ENCODE assay signal across 19 cellular contexts in genomic region chr14:93772263-93772662, GRCh38. TPM values are rescaled to one million over a fixed set of nuclear protein-coding genes. Genes with fewer than 3 reads are reported as not detected.
"Had no signal": no experiment of that assay in that cellular context is flagged by ENCODE, and none has a peak within 500 bp of the region (broad histone marks: within the 10 kb centered on the region; RNA-seq: fewer than 3 reads in every experiment).

No MANE protein-coding gene starts in this region.

- DNase-seq: activated CD4-positive, alpha-beta T cell treated with anti-CD3 and anti-CD28 coated beads, Interleukin-2, amount 10 ng/mL, durations not matched to agents 24 days and 14 days; activated CD4-positive, CD25-positive, alpha-beta regulatory T cell; activated CD8-positive, alpha-beta memory T cell treated with anti-CD3 and anti-CD28 coated beads, Interleukin-2, amount 50 U/mL, for 48 hours; activated gamma-delta T cell; activated T-cell treated with anti-CD3 and anti-CD28 coated beads, Interleukin-2, amount 50 U/mL, for 72 hours; amniotic stem cell; cerebellar nuclear complex; effector memory CD4-positive, alpha-beta T cell; mesendoderm; stimulated activated CD4-positive, alpha-beta T cell treated with anti-CD3 and anti-CD28 coated beads, Interleukin-4, amount 100 ng/mL, for 1 hour; stimulated activated naive CD4-positive, alpha-beta T cell treated with Interleukin-2 at 50 U/mL for 16 hours; upper lobe of right lung had no signal

- H3K27me3 ChIP-seq: SJSA1, suprapubic skin, upper lobe of right lung had no signal

- H3K9me3 ChIP-seq: SJSA1, suprapubic skin, upper lobe of right lung had no signal

- H3K4me1 ChIP-seq: SJSA1, suprapubic skin, upper lobe of right lung had no signal

- H3K36me3 ChIP-seq: SJSA1, suprapubic skin, upper lobe of right lung had no signal

- H3K27ac ChIP-seq: SJSA1, suprapubic skin, upper lobe of right lung had no signal

- H3K4me3 ChIP-seq: SJSA1, suprapubic skin, upper lobe of right lung had no signal

- ATAC-seq: activated naive CD4-positive, alpha-beta T cell treated with anti-CD3 and anti-CD28 coated beads, Interleukin-2, amount 50 U/mL, for 72 hours; activated T-cell treated with anti-CD3 and anti-CD28 coated beads, Interleukin-2, amount 50 U/mL, for 72 hours; upper lobe of right lung had no signal

RNA-seq across cellular contexts. Expression of gene PRIMA1, which starts 16.0 kb away (rescaled TPM):
- total RNA-seq: activated CD4-positive, alpha-beta T cell treated with anti-CD3 and anti-CD28 coated beads, Interleukin-2, amount 10 ng/mL, durations not matched to agents 24 days and 14 days; activated naive CD4-positive, alpha-beta T cell treated with anti-CD3 and anti-CD28 coated beads, Interleukin-2, amount 50 U/mL, for 72 hours; activated T-cell treated with anti-CD3 and anti-CD28 coated beads, Interleukin-2, amount 50 U/mL, for 72 hours; kidney epithelial cell; osteoblast; pulmonary artery endothelial cell; SJSA1 had no signal
- polyA plus RNA-seq: neural cell had no signal
